23 cellular contexts compared by ENCODE assay signal in genomic region chr18:54215069-54215468, GRCh38. TPM values are rescaled to one million over a fixed set of nuclear protein-coding genes. Genes with fewer than 3 reads are reported as not detected.
DNase-seq lines count a peak whose midpoint lies in the region; ATAC-seq and TF ChIP-seq lines count a peak whose summit lies in the region.
"Had no signal": no experiment of that assay in that cellular context is flagged by ENCODE, and none has a peak within 500 bp of the region (broad histone marks: within the 10 kb centered on the region; RNA-seq: fewer than 3 reads in every experiment).

No MANE protein-coding gene starts in this region.

- ATAC-seq in T-helper 17 cell: no peak
- no peak for ATAC-seq in GM23338

- peaks cover 8% of the 10 kb centered on the region for H4K20me1 ChIP-seq in mammary epithelial cell (ENCODE audit: insufficient read depth, low read length)
- peaks cover 56% of the 10 kb centered on the region for H4K20me1 ChIP-seq in osteoblast (ENCODE audit: insufficient read depth, low read length)
- peaks cover 34% of the 10 kb centered on the region for H4K20me1 ChIP-seq in GM23338 (replicated peaks; ENCODE audit: insufficient read depth)

- no peak overlapping the region for H3K4me3 Mint-ChIP-seq in MCF 10A (ENCODE audit: unreplicated experiment)
- H3K4me3 Mint-ChIP-seq in T-helper 17 cell: no peak overlapping the region
- H3K4me3 Mint-ChIP-seq in GM23338: no peak overlapping the region
- H3K4me3 Mint-ChIP-seq: activated CD4-positive, alpha-beta T cell treated with anti-CD3 and anti-CD28 coated beads, Interleukin-2, amount 10 ng/mL, durations not matched to agents 7 days and 5 days had no signal

- H3K27ac Mint-ChIP-seq in MCF 10A (ENCODE audit: low read depth, unreplicated experiment): no peak overlapping the region
- H3K27ac Mint-ChIP-seq in T-helper 17 cell: peak overlapping the region; percentile 47
- H3K27ac Mint-ChIP-seq in GM23338: no peak overlapping the region; the same call in 1 of the 2 replicates
- H3K27ac Mint-ChIP-seq: activated CD4-positive, alpha-beta T cell treated with anti-CD3 and anti-CD28 coated beads, Interleukin-2, amount 10 ng/mL, durations not matched to agents 7 days and 5 days had no signal

- DNase-seq in mammary epithelial cell: peak; percentile 17
- DNase-seq in MCF 10A (ENCODE audit: unreplicated experiment): no peak
- DNase-seq in T-helper 17 cell: no peak
- DNase-seq in fibroblast of mammary gland (ENCODE audit: low read depth): peak; percentile 46
- DNase-seq in uterus: no peak
- DNase-seq in osteoblast (ENCODE audit: insufficient read length, low spot score, missing footprints): no peak
- no peak for DNase-seq in GM23338 (ENCODE audit: low spot score)
- DNase-seq in stomach: no peak
- DNase-seq: ACHN; activated CD4-positive, alpha-beta T cell treated with anti-CD3 and anti-CD28 coated beads, Interleukin-2, amount 10 ng/mL, durations not matched to agents 7 days and 5 days; Calu3; colonic mucosa; hippocampal formation; KG1; kidney glomerular epithelial cell; midbrain; NCI-H2227 treated with DMSO at 0.1 percent for 48 hours; nucleus accumbens; Right ventricle myocardium superior; stimulated activated CD4-positive, alpha-beta T cell treated with anti-CD3 and anti-CD28 coated beads, Interleukin-2, amount 100 ng/mL, for 48 hours; T-helper 9 cell; tibial artery had no signal

- H3K4me2 ChIP-seq in mammary epithelial cell (ENCODE audit: insufficient read depth, low read depth, low read length) (no peak overlapping the region), osteoblast (ENCODE audit: insufficient read depth, low read length) (no peak overlapping the region), GM23338 (no peak overlapping the region)

- H3K9me3 Mint-ChIP-seq in MCF 10A (ENCODE audit: unreplicated experiment) (no peaks in the 10 kb centered on the region), GM23338 (no peaks in the 10 kb centered on the region)
- H3K9me3 Mint-ChIP-seq: activated CD4-positive, alpha-beta T cell treated with anti-CD3 and anti-CD28 coated beads, Interleukin-2, amount 10 ng/mL, durations not matched to agents 7 days and 5 days had no signal

- no peak for TF ChIP-seq EP300 in stomach (IDR thresholded peaks at IDR 0.05)

- H3K9me3 ChIP-seq in mammary epithelial cell (replicated peaks; ENCODE audit: insufficient read depth, low read length) (no peaks in the 10 kb centered on the region), T-helper 17 cell (ENCODE audit: control insufficient read depth, low read length, poor library complexity, severe bottlenecking) (no peaks in the 10 kb centered on the region), uterus (no peaks in the 10 kb centered on the region), osteoblast (ENCODE audit: low read depth, low read length) (no peaks in the 10 kb centered on the region), stomach (no peaks in the 10 kb centered on the region)
- H3K9me3 ChIP-seq: colonic mucosa, tibial artery had no signal

- H3K4me3 ChIP-seq in mammary epithelial cell (replicated peaks in 1 of 3; ENCODE audit: insufficient read depth in 1 of 3, low read depth in 2 of 3, low read length in 3 of 3): no peak overlapping the region
- no peak overlapping the region for H3K4me3 ChIP-seq in fibroblast of mammary gland (ENCODE audit: control insufficient read depth, low read depth, low read length)
- H3K4me3 ChIP-seq in uterus: no peak overlapping the region
- no peak overlapping the region for H3K4me3 ChIP-seq in osteoblast (ENCODE audit: insufficient read depth, low read length)
- H3K4me3 ChIP-seq in GM23338: no peak overlapping the region
- no peak overlapping the region for H3K4me3 ChIP-seq in stomach
- H3K4me3 ChIP-seq: colonic mucosa, tibial artery had no signal

- no peaks in the 10 kb centered on the region for H3K27me3 Mint-ChIP-seq in MCF 10A (ENCODE audit: insufficient read depth, unreplicated experiment)
- no peaks in the 10 kb centered on the region for H3K27me3 Mint-ChIP-seq in T-helper 17 cell
- H3K27me3 Mint-ChIP-seq in GM23338 (ENCODE audit: insufficient read depth, low read depth, poor library complexity): peaks cover 2% of the 10 kb centered on the region
- H3K27me3 Mint-ChIP-seq: activated CD4-positive, alpha-beta T cell treated with anti-CD3 and anti-CD28 coated beads, Interleukin-2, amount 10 ng/mL, durations not matched to agents 7 days and 5 days had no signal

- no peaks in the 10 kb centered on the region for H3K36me3 ChIP-seq in mammary epithelial cell (ENCODE audit: insufficient read depth, low read length)
- no peaks in the 10 kb centered on the region for H3K36me3 ChIP-seq in uterus
- no peaks in the 10 kb centered on the region for H3K36me3 ChIP-seq in osteoblast (ENCODE audit: insufficient read depth, low read length)
- no peaks in the 10 kb centered on the region for H3K36me3 ChIP-seq in GM23338 (ENCODE audit: insufficient read depth)
- H3K36me3 ChIP-seq in stomach: no peaks in the 10 kb centered on the region
- H3K36me3 ChIP-seq: colonic mucosa, tibial artery had no signal

- CTCF ChIA-PET in mammary epithelial cell (lab: Charles Lee; ENCODE audit: low non-redundant PET) (no interaction called here), MCF 10A (lab: Yijun Ruan, JAX) (interaction anchor here (0.6 to 1.5 kb wide), 3 partner anchors 8 to 1477 kb away, joined by 3 to 6 read pairs (median 4); no protein-coding TSS in a partner anchor)

- H3F3A ChIP-seq in GM23338 (replicated peaks; ENCODE audit: low read depth): no peaks in the 10 kb centered on the region

- H3K4me1 ChIP-seq in mammary epithelial cell (ENCODE audit: insufficient read depth, low read length) (no peaks in the 10 kb centered on the region), uterus (peaks cover 0 to 5% of the 10 kb centered on the region in 2 donors), osteoblast (ENCODE audit: insufficient read depth, low read length) (peaks cover 5% of the 10 kb centered on the region), GM23338 (ENCODE audit: insufficient read depth) (peaks cover 17% of the 10 kb centered on the region; the same call in 1 of the 2 replicates), stomach (peaks cover 0 to 49% (median 21%) of the 10 kb centered on the region in 4 donors)
- H3K4me1 ChIP-seq: colonic mucosa had no signal

- H3K9me2 ChIP-seq in GM23338 (ENCODE audit: insufficient read depth): no peaks in the 10 kb centered on the region

- H3K36me3 Mint-ChIP-seq in MCF 10A (ENCODE audit: insufficient read depth, unreplicated experiment) (peaks cover 23% of the 10 kb centered on the region), T-helper 17 cell (ENCODE audit: low read depth) (peaks cover 3% of the 10 kb centered on the region), GM23338 (ENCODE audit: low read depth) (no peaks in the 10 kb centered on the region; the same call in 2 of the 3 replicates)

- BruUV-seq in mammary epithelial cell (replicated peaks; lab: Mats Ljungman, UMichigan) (no TSS peak), MCF 10A (replicated peaks; lab: Mats Ljungman, UMichigan) (no TSS peak)

- H2AFZ ChIP-seq in mammary epithelial cell (ENCODE audit: low read depth, low read length): no peak overlapping the region
- no peak overlapping the region for H2AFZ ChIP-seq in osteoblast (ENCODE audit: low read length)
- no peak overlapping the region for H2AFZ ChIP-seq in GM23338

- POLR2A ChIA-PET in MCF 10A (lab: Yijun Ruan, JAX): interaction anchor here (1.7 kb wide), 1 partner anchor 55 kb away, joined by 4 read pairs; no protein-coding TSS in a partner anchor

- no peak for TF ChIP-seq CTCF in mammary epithelial cell (conservative IDR thresholded peaks at IDR 0.05 in 1 of 2, IDR thresholded peaks at IDR 0.05 in 1 of 2; ENCODE audit: extremely low read depth in 1 of 2, insufficient read depth in 1 of 2, low read depth in 1 of 2, low read length in 2 of 2)
- TF ChIP-seq CTCF in MCF 10A (IDR thresholded peaks at IDR 0.05; ENCODE audit: unreplicated experiment): no peak
- TF ChIP-seq CTCF in fibroblast of mammary gland (conservative IDR thresholded peaks at IDR 0.05; ENCODE audit: control insufficient read depth, insufficient read depth, low read depth, low read length): no peak
- no peak for TF ChIP-seq CTCF in uterus (IDR thresholded peaks at IDR 0.05)
- no peak for TF ChIP-seq CTCF in osteoblast (IDR thresholded peaks at IDR 0.05; ENCODE audit: extremely low read depth, low read depth, low read length)
- no peak for TF ChIP-seq CTCF in GM23338 (conservative IDR thresholded peaks at IDR 0.05; ENCODE audit: low read depth in 2 of 2)
- TF ChIP-seq CTCF in stomach (IDR thresholded peaks at IDR 0.05): no peak

- TF ChIP-seq POLR2A in uterus (IDR thresholded peaks at IDR 0.05): no peak
- no peak for TF ChIP-seq POLR2A in stomach (IDR thresholded peaks at IDR 0.05)

- peaks cover 38% of the 10 kb centered on the region for H3K4me1 Mint-ChIP-seq in MCF 10A (ENCODE audit: insufficient read depth, unreplicated experiment)
- H3K4me1 Mint-ChIP-seq in T-helper 17 cell: peaks cover 51% of the 10 kb centered on the region
- H3K4me1 Mint-ChIP-seq in GM23338: peaks cover 16% of the 10 kb centered on the region; the same call in 2 of the 3 replicates

- H3K9ac ChIP-seq in mammary epithelial cell (ENCODE audit: insufficient read depth, low read length): no peak overlapping the region

- intact Hi-C loops in mammary epithelial cell (cut with micrococcal nuclease): no loop called here
- intact Hi-C loops in MCF 10A (cut with micrococcal nuclease): no loop called here
- intact Hi-C loops in uterus (cut with DNase I; ENCODE audit: low total_unique reads): no loop called here
- intact Hi-C loops in stomach (cut with DNase I; ENCODE audit: low total_unique reads): no loop called here

- H3K79me2 ChIP-seq in mammary epithelial cell (ENCODE audit: insufficient read depth, low read length): peaks cover 97% of the 10 kb centered on the region
- peaks cover 96% of the 10 kb centered on the region for H3K79me2 ChIP-seq in osteoblast (ENCODE audit: insufficient read depth, low read length)
- peaks cover 99% of the 10 kb centered on the region for H3K79me2 ChIP-seq in GM23338 (replicated peaks; ENCODE audit: insufficient read depth)

- dilution Hi-C loops in mammary epithelial cell (cut with HindIII; ENCODE audit: low sequenced_read_pairs): no loop called here

- H3K27ac ChIP-seq in mammary epithelial cell (ENCODE audit: insufficient read depth, low read depth, low read length): no peak overlapping the region
- no peak overlapping the region for H3K27ac ChIP-seq in uterus
- no peak overlapping the region for H3K27ac ChIP-seq in osteoblast (ENCODE audit: low read depth, low read length)
- no peak overlapping the region for H3K27ac ChIP-seq in GM23338 (ENCODE audit: low read depth)
- H3K27ac ChIP-seq in stomach: no peak overlapping the region
- H3K27ac ChIP-seq: colonic mucosa, HL-60, tibial artery had no signal

- 98% methylated on average over 3 of the region's 3 CpGs for WGBS in mammary epithelial cell (ENCODE audit: low coverage, missing lambda C conversion rate)
- 73 to 80% (median 77%) methylated on average over 3 of the region's 3 CpGs for WGBS in stomach, 5 donors

- in situ Hi-C loops in mammary epithelial cell (cut with MboI; ENCODE audit: low sequenced_read_pairs in 2 of 2): no loop called here

- no peaks in the 10 kb centered on the region for H3K27me3 ChIP-seq in mammary epithelial cell (ENCODE audit: insufficient read depth, low read length)
- H3K27me3 ChIP-seq in uterus: no peaks in the 10 kb centered on the region
- H3K27me3 ChIP-seq in osteoblast (ENCODE audit: insufficient read depth, low read length): no peaks in the 10 kb centered on the region
- no peaks in the 10 kb centered on the region for H3K27me3 ChIP-seq in GM23338 (ENCODE audit: insufficient read depth)
- H3K27me3 ChIP-seq in stomach: no peaks in the 10 kb centered on the region
- H3K27me3 ChIP-seq: colonic mucosa, tibial artery had no signal

RNA-seq across cellular contexts. Expression of gene MBD2, which starts 9.4 kb away (rescaled TPM):
- total RNA-seq in mammary epithelial cell (100 to 1,000 TPM in 1 of 2 donors, 10 to 100 TPM in 1; 31.3 to 136 TPM), MCF 10A (2022) (179 and 194 TPM in 2 replicates), T-helper 17 cell (100 to 1,000 TPM; 108 TPM), uterus (10 to 100 TPM; 10.8 to 76.9 (median 26.0) TPM), osteoblast (23.9 and 31.5 TPM in 2 replicates), stomach (10 to 100 TPM; 23.3 to 70.5 (median 39.1) TPM)
- polyA plus RNA-seq in mammary epithelial cell (37.9 TPM), GM23338 (2016; fragmentation: Nextera tagmentation; extraction: Ambion mirVana) (10.3 and 11.2 TPM in 2 replicates), stomach (10 to 100 TPM; 24.7 to 38.7 (median 38.2) TPM)
- 122 TPM for polyA minus RNA-seq in mammary epithelial cell
- total RNA-seq in GM23338 (2014; rRNA removed; shearing (Covaris generic)): 39.2 and 41.2 TPM in 2 replicates

RNA-seq across cellular contexts. Expression of gene POLI, which starts 54.2 kb away (rescaled TPM):
- 10 to 100 TPM; 23.3 to 27.5 TPM for total RNA-seq in mammary epithelial cell
- polyA plus RNA-seq in mammary epithelial cell: 4.2 TPM
- polyA minus RNA-seq in mammary epithelial cell: 2.3 TPM
- 34.7 and 37.4 TPM in 2 replicates for total RNA-seq in MCF 10A (2022)
- total RNA-seq in T-helper 17 cell: 10 to 100 TPM; 27.2 to 28.4 TPM
- total RNA-seq in uterus: 100 to 1,000 TPM in 1 of 4 donors, 10 to 100 TPM in 3; 41.5 to 102 (median 65.3) TPM
- 34.0 and 39.8 TPM in 2 replicates for total RNA-seq in osteoblast
- 38.3 and 41.5 TPM in 2 replicates for total RNA-seq in GM23338 (2014; rRNA removed; shearing (Covaris generic))
- polyA plus RNA-seq in GM23338 (2016; fragmentation: Nextera tagmentation; extraction: Ambion mirVana): 17.6 and 30.1 TPM in 2 replicates
- 10 to 100 TPM in 4 of 5 donors, 1 to 10 TPM in 1; 2.3 to 65.0 (median 21.0) TPM for total RNA-seq in stomach
- 10 to 100 TPM in 1 of 3 donors, 1 to 10 TPM in 2; 7.3 to 12.0 (median 8.3) TPM for polyA plus RNA-seq in stomach

Comparison
In these comparisons a context has a peak if more than half of its experiments do, and no peak if none do; other contexts are left out.
1. DNase-seq: peak in mammary epithelial cell (single experiment) and fibroblast of mammary gland (single experiment); none in MCF 10A (single experiment), T-helper 17 cell (0 of 3), uterus (0 of 2), osteoblast (single experiment), GM23338 (single experiment) and stomach (single experiment).